ENCODE assay signal across 23 cellular contexts in the genomic region with DNA sequence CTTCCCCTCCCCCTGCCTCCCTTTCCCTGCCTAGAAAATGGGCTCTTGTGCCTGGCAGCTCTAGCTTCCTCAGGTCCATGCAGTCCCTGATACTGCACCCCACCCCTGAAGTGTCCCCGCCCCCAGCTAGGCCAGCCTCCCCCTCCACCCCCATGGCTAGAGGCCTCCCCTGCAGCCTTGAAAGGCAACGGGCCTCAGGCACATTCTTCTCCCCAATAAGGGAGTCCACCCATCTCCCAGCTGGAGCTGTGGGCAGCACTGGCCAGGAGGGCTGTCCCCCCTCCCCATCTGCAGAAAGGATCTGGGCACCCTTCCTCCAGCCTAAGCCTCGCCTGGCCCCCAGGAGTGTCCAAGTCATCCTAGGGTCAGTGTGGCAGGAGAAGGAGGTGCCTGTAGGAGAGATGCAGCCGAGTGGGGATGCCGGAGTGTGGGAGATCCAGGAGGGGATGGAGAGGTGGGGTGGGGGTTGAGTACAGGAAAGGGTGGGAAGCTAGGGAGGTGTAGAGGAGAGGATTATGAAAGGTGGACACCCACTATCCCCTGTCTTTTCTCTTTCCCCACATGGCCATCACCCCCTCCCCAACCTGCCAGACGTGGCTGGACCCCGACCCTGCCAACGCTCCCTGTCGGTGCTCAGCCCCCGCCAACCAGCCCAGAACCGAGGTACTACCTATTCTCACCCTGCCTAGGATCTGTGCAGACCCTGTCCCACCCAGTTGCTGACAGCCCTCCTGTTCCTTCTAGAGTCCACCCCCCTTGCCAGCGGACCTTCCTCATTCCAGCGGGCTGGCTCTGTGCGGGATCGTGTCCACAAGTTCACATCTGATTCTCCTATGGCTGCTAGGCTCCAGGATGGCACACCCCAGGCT. TPM values are rescaled to one million over a fixed set of nuclear protein-coding genes. Genes with fewer than 3 reads are reported as not detected.
DNase-seq lines count a peak whose midpoint lies in the region; ATAC-seq and TF ChIP-seq lines count a peak whose summit lies in the region.
"Had no signal": no experiment of that assay in that cellular context is flagged by ENCODE, and none has a peak within 500 bp of the region (broad histone marks: within the 10 kb centered on the region; RNA-seq: fewer than 3 reads in every experiment).

No MANE protein-coding gene starts in this region.

- no peak for TF ChIP-seq EP300 in gastroesophageal sphincter (IDR thresholded peaks at IDR 0.05)

- peaks cover 0 to 75% (median 0%) of the 10 kb centered on the region in 3 donors for H3K36me3 ChIP-seq in Peyer's patch
- peaks cover 0 to 87% of the 10 kb centered on the region in 2 donors for H3K36me3 ChIP-seq in gastroesophageal sphincter
- H3K36me3 ChIP-seq in spleen: peaks cover 0 to 95% (median 58%) of the 10 kb centered on the region in 6 donors
- peaks cover 5% of the 10 kb centered on the region for H3K36me3 ChIP-seq in smooth muscle cell (ENCODE audit: low read depth)

- no peak for TF ChIP-seq CTCF in Peyer's patch (IDR thresholded peaks at IDR 0.05)
- TF ChIP-seq CTCF in gastroesophageal sphincter (IDR thresholded peaks at IDR 0.05): no peak
- TF ChIP-seq CTCF in spleen (IDR thresholded peaks at IDR 0.05 in 8 of 11, conservative IDR thresholded peaks at IDR 0.05 in 3 of 11): no peak
- TF ChIP-seq CTCF in smooth muscle cell (IDR thresholded peaks at IDR 0.05; ENCODE audit: borderline replicate concordance, insufficient read depth, poor library complexity, severe bottlenecking): no peak

- TF ChIP-seq POLR2A in Peyer's patch (IDR thresholded peaks at IDR 0.05): no peak
- peak; percentile 16 to 29 for TF ChIP-seq POLR2A in gastroesophageal sphincter (IDR thresholded peaks at IDR 0.05)
- no peak for TF ChIP-seq POLR2A in spleen (IDR thresholded peaks at IDR 0.05)

- intact Hi-C loops in spleen (cut with DNase I; ENCODE audit: low total_unique reads): no loop called here

- H3K79me2 ChIP-seq in smooth muscle cell (ENCODE audit: low read depth): peaks cover 7% of the 10 kb centered on the region

- 5 to 25% methylated on average over 4 to 8 of the region's 15 CpGs for WGBS in gastroesophageal sphincter (ENCODE audit: low coverage in 1 of 2), 2 donors
- 79 to 95% (median 91%) methylated on average over 14 to 15 of the region's 15 CpGs for WGBS in spleen, 5 donors
- WGBS in smooth muscle cell (ENCODE audit: low lambda C conversion rate): 92% methylated on average over 15 of the region's 15 CpGs

- DNase-seq in AG08396 (ENCODE audit: low spot score) (peak; percentile 11), Peyer's patch (no peak), spleen (no peak), KBM-7 (no peak), GF-D8 (lab: John Stamatoyannopoulos, UW) (no peak), NCI-H2196 treated with DMSO at 0.1 percent for 48 hours (lab: John Stamatoyannopoulos, UW; ENCODE audit: unreplicated experiment) (no peak), smooth muscle cell (lab: John Stamatoyannopoulos, UW; ENCODE audit: unreplicated experiment) (no peak)
- DNase-seq: activated CD8-positive, alpha-beta memory T cell treated with anti-CD3 and anti-CD28 coated beads for 24 hours; foreskin melanocyte; left ventricle myocardium superior; NCI-H1436 treated with DMSO at 0.1 percent for 48 hours; NCI-H2171; NCI-H774; occipital lobe; OCI-M1; right lobe of liver; T1000 had no signal

- no peaks in the 10 kb centered on the region for H3F3A ChIP-seq in smooth muscle cell (ENCODE audit: low read depth)

- H3K9ac ChIP-seq in smooth muscle cell (ENCODE audit: low read depth): no peak overlapping the region

- no peaks in the 10 kb centered on the region for H3K9me3 ChIP-seq in Peyer's patch
- H3K9me3 ChIP-seq in gastroesophageal sphincter: no peaks in the 10 kb centered on the region
- H3K9me3 ChIP-seq in spleen: no peaks in the 10 kb centered on the region
- H3K9me3 ChIP-seq in smooth muscle cell (replicated peaks; ENCODE audit: low read depth): no peaks in the 10 kb centered on the region
- H3K9me3 ChIP-seq: A549; BLaER1 treated with 17β-estradiol and CSF1 and Interleukin-3, amounts not matched to agents 10 nM and 100 nM; right lobe of liver; SJSA1 had no signal

- H3K4me3 ChIP-seq in Peyer's patch: peak overlapping the region in 1 of 4 donors; percentile 36
- peak overlapping the region; percentile 41 to 65 for H3K4me3 ChIP-seq in gastroesophageal sphincter
- peak overlapping the region in 1 of 8 donors; percentile 13 for H3K4me3 ChIP-seq in spleen
- H3K4me3 ChIP-seq in smooth muscle cell: no peak overlapping the region
- H3K4me3 ChIP-seq: A549; BLaER1 treated with 17β-estradiol and CSF1 and Interleukin-3, amounts not matched to agents 10 nM and 100 nM; right lobe of liver; SJSA1 had no signal

- H3K27ac ChIP-seq in Peyer's patch (peak overlapping the region; percentile 30 to 65 (median 62)), gastroesophageal sphincter (peak overlapping the region; percentile 86 to 100 (median 98)), spleen (peak overlapping the region in 5 of 8 donors; percentile 27 to 96 (median 63)), smooth muscle cell (ENCODE audit: low read depth) (no peak overlapping the region)
- H3K27ac ChIP-seq: A549; BLaER1 treated with 17β-estradiol and CSF1 and Interleukin-3, amounts not matched to agents 10 nM and 100 nM; right lobe of liver; SJSA1 had no signal

- peaks cover 0 to 29% (median 8%) of the 10 kb centered on the region in 4 donors for H3K4me1 ChIP-seq in Peyer's patch
- peaks cover 0 to 100% (median 43%) of the 10 kb centered on the region in 3 donors for H3K4me1 ChIP-seq in gastroesophageal sphincter
- peaks cover 0 to 71% (median 41%) of the 10 kb centered on the region in 6 donors for H3K4me1 ChIP-seq in spleen
- no peaks in the 10 kb centered on the region for H3K4me1 ChIP-seq in smooth muscle cell (ENCODE audit: low read depth)
- H3K4me1 ChIP-seq: right lobe of liver, SJSA1 had no signal

- peaks cover 81% of the 10 kb centered on the region for H4K20me1 ChIP-seq in smooth muscle cell (ENCODE audit: low read depth)

- no peak overlapping the region for H3K4me2 ChIP-seq in smooth muscle cell
- H3K4me2 ChIP-seq: A549 had no signal

- H2AFZ ChIP-seq in smooth muscle cell (ENCODE audit: low read depth): no peak overlapping the region

- H3K27me3 ChIP-seq in Peyer's patch: no peaks in the 10 kb centered on the region
- H3K27me3 ChIP-seq in gastroesophageal sphincter: no peaks in the 10 kb centered on the region
- H3K27me3 ChIP-seq in spleen (replicated peaks in 1 of 7): no peaks in the 10 kb centered on the region
- H3K27me3 ChIP-seq in smooth muscle cell (ENCODE audit: low read depth): no peaks in the 10 kb centered on the region
- H3K27me3 ChIP-seq: BLaER1 treated with 17β-estradiol and CSF1 and Interleukin-3, amounts not matched to agents 10 nM and 100 nM; right lobe of liver; SJSA1 had no signal

- ATAC-seq in gastroesophageal sphincter: peak; percentile 77
- ATAC-seq: A549; activated CD4-positive, CD25-positive, alpha-beta regulatory T cell treated with anti-CD3 and anti-CD28 coated beads, Interleukin-2, amount 50 U/mL, for 24 hours; activated naive CD4-positive, alpha-beta T cell treated with anti-CD3 and anti-CD28 coated beads, Interleukin-2, amount 50 U/mL, for 72 hours; left ventricle myocardium superior; right lobe of liver had no signal

- in situ Hi-C loops in KBM-7 (cut with MboI; ENCODE audit: low pct_unique_long_range_greater_than_20kb, low sequenced_read_pairs): no loop called here

RNA-seq across cellular contexts. Expression of gene SMTN, which starts 9.3 kb away (rescaled TPM):
- total RNA-seq in Peyer's patch: 100 to 1,000 TPM in 1 of 4 donors, 10 to 100 TPM in 3; 23.1 to 124 (median 75.9) TPM
- 1,000 to 10,000 TPM in 2 of 4 donors, 100 to 1,000 TPM in 2; 900 to 1,687 (median 1,274) TPM for total RNA-seq in gastroesophageal sphincter
- 100 to 1,000 TPM; 124 to 230 (median 159) TPM for total RNA-seq in spleen
- 10 to 100 TPM; 21.2 to 88.9 (median 47.0) TPM for polyA plus RNA-seq in spleen
- 46.2 and 58.6 TPM in 2 replicates for total RNA-seq in smooth muscle cell
- polyA plus RNA-seq in smooth muscle cell: 108 and 122 TPM in 2 replicates

RNA-seq across cellular contexts. Expression of gene SELENOM, which starts 16.9 kb away (rescaled TPM):
- total RNA-seq in Peyer's patch (10 to 100 TPM; 31.4 to 89.1 (median 43.7) TPM), gastroesophageal sphincter (1,000 to 10,000 TPM in 3 of 4 donors, 100 to 1,000 TPM in 1; 941 to 2,300 (median 1,432) TPM), spleen (10 to 100 TPM; 47.0 to 74.4 (median 66.7) TPM), smooth muscle cell (450 and 487 TPM in 2 replicates)
- polyA plus RNA-seq in spleen (100 to 1,000 TPM; 119 to 151 (median 138) TPM), smooth muscle cell (547 and 600 TPM in 2 replicates)

RNA-seq across cellular contexts. Expression of gene INPP5J, which starts 32.3 kb away (rescaled TPM):
- total RNA-seq in Peyer's patch (100 to 1,000 TPM in 3 of 4 donors, 10 to 100 TPM in 1; 18.2 to 203 (median 156) TPM), gastroesophageal sphincter (1 to 10 TPM in 3 of 4 donors, under 1 TPM in 1; 0.54 to 5.3 (median 2.1) TPM), spleen (under 1 TPM in 5 of 7 donors, not detected in 2; 0.23 to 0.87 (median 0.60) TPM), smooth muscle cell (1.2 TPM in 2 replicates)
- polyA plus RNA-seq in spleen (under 1 TPM; 0.14 to 0.51 (median 0.33) TPM), smooth muscle cell (0.66 and 2.1 TPM in 2 replicates)

RNA-seq across cellular contexts. Expression of gene PLA2G3, which starts 49.9 kb away (rescaled TPM):
- not detected for total RNA-seq in Peyer's patch
- total RNA-seq in gastroesophageal sphincter: under 1 TPM in 3 of 4 donors, not detected in 1; 0.12 to 0.47 (median 0.22) TPM
- total RNA-seq in spleen: not detected
- not detected for polyA plus RNA-seq in spleen
- total RNA-seq in smooth muscle cell: 0.04 and 0.09 TPM in 2 replicates
- 0.80 TPM in 1 of 2 replicates, not detected in the other for polyA plus RNA-seq in smooth muscle cell
- total RNA-seq: activated naive CD4-positive, alpha-beta T cell treated with anti-CD3 and anti-CD28 coated beads, Interleukin-2, amount 50 U/mL, for 72 hours; left ventricle myocardium superior; occipital lobe; right lobe of liver; SJSA1 had no signal
- polyA plus RNA-seq: A549 had no signal

Comparison
In these comparisons a context has a peak if more than half of its experiments do, and no peak if none do; other contexts are left out.
1. POLR2A ChIP-seq: peak in gastroesophageal sphincter (2 of 2); none in Peyer's patch (0 of 2) and spleen (0 of 3).